Comparison of ENCODE assay signal across 2 cellular contexts in the genomic region with DNA sequence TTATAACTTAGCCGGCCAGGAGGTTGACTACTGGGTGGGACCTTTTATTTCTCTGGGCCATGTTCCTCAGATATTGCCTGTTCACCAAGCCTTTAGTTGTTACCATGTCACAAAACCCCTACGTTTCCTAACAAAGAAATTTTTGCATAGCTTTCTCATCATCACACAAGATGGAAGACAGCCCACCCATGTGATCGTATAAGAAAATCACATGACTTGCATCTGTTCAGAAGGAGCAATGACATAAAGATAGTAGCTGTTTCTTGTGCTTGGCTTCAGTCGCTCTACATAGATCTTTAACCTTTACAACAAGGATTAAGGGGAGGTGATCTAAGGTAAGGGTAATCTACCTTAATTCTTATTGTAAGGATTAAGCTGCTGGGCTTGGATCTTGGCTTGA.
TF ChIP-seq lines count a peak whose summit lies in the region.

No MANE protein-coding gene starts in this region.

TF ChIP-seq in H1, 55 proteins besides CTCF, POLR2A, EP300 and RAD21:
- TF ChIP-seq ATF2 (IDR thresholded peaks at IDR 0.05; ENCODE audit: low read length) (no peak), EZH2 (IDR thresholded peaks at IDR 0.05; ENCODE audit: low read depth, low read length, severe bottlenecking) (no peak), HDAC2 (IDR thresholded peaks at IDR 0.05; ENCODE audit: borderline replicate concordance in 1 of 2, low read depth in 2 of 2, low read length in 2 of 2) (no peak), JUND (IDR thresholded peaks at IDR 0.05; ENCODE audit: low read length) (no peak), CHD2 (IDR thresholded peaks at IDR 0.05; ENCODE audit: low read length) (no peak), PHF8 (conservative IDR thresholded peaks at IDR 0.05; ENCODE audit: low read depth, low read length) (no peak), NANOG (IDR thresholded peaks at IDR 0.05; ENCODE audit: insufficient read depth, low read depth, low read length, poor library complexity, severe bottlenecking) (no peak), MAFK (IDR thresholded peaks at IDR 0.05; ENCODE audit: low read depth, low read length) (no peak), BACH1 (IDR thresholded peaks at IDR 0.05; ENCODE audit: low read length) (no peak), GABPA (IDR thresholded peaks at IDR 0.05; ENCODE audit: borderline replicate concordance, insufficient read depth, low read length) (no peak), SP1 (IDR thresholded peaks at IDR 0.05; ENCODE audit: low read depth, low read length) (no peak), E2F6 (IDR thresholded peaks at IDR 0.05) (no peak), JUN (IDR thresholded peaks at IDR 0.05; ENCODE audit: low read depth, low read length) (no peak)
- TF ChIP-seq, protein P1, sequence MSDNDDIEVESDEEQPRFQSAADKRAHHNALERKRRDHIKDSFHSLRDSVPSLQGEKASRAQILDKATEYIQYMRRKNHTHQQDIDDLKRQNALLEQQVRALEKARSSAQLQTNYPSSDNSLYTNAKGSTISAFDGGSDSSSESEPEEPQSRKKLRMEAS (IDR thresholded peaks at IDR 0.05): no peak

TF ChIP-seq in GM12891, 5 proteins besides CTCF, POLR2A, EP300 and RAD21:
- no peak for TF ChIP-seq PAX5 (IDR thresholded peaks at IDR 0.05; ENCODE audit: insufficient read depth, low read length, severe bottlenecking)
- no peak for TF ChIP-seq TAF1 (IDR thresholded peaks at IDR 0.05; ENCODE audit: low read depth, low read length)
- TF ChIP-seq SPI1 (IDR thresholded peaks at IDR 0.05; ENCODE audit: low read depth, low read length): no peak
